ENCODE assay signal across 8 cellular contexts in the genomic region with DNA sequence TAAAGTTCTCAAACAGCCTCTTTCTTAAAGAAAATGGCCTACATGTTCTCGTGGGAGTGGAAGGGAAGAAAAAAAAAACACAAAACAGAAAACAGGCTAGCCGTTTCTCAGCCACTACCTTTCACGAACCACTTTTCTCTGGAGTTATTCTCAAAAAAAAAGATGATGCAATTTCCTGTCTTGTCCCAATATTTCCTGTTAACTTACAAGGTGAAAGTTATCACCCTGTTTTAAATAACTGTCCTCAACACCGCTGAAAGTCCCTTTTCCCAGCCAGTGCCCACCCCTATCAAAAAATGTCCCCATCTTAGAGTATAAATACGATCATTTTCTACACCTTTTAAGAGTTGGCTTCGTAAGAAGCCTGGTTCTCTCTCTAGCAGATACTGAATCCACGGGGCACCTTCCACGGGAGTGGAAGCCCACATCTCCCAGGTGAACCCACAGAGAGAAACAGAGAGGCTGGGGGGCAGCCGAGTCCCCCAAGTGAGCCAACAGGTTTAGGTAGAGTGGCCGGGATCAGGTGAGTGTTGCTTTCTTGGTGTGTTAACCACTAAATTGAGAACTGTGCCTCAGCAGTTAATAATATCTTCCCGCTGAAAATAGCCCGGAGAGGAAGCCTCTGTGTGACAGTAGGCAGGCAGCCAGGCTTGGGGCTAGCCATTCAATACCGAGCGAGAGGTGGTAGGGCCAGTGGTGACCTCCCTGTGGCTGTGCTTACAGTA. TPM values are rescaled to one million over a fixed set of nuclear protein-coding genes. Genes with fewer than 3 reads are reported as not detected.
DNase-seq lines count a peak whose midpoint lies in the region; ATAC-seq, FAIRE-seq and TF ChIP-seq lines count a peak whose summit lies in the region.

No MANE protein-coding gene starts in this region.

- peaks cover 19 to 89% of the 10 kb centered on the region in 2 experiments for H3K79me2 ChIP-seq in H1 (ENCODE audit: control insufficient read depth in 1 of 2, insufficient read depth in 2 of 2, low read length in 2 of 2)
- peaks cover 100% of the 10 kb centered on the region for H3K79me2 ChIP-seq in osteoblast (ENCODE audit: insufficient read depth, low read length)

- no peak for TF ChIP-seq EP300 in H1 (IDR thresholded peaks at IDR 0.05; ENCODE audit: borderline replicate concordance in 1 of 2, low read depth in 2 of 2, low read length in 2 of 2)

- POLR2A ChIA-PET in H1 (lab: Charles Lee; ENCODE audit: partially characterized antibody), result interaction anchor here (0.8 to 1.3 kb wide), 4 partner anchors 11 to 25 kb away, joined by 3 read pairs; no protein-coding TSS in a partner anchor

- H2AFZ ChIP-seq in H1 (ENCODE audit: low read length) (no peak overlapping the region), osteoblast (ENCODE audit: low read length) (no peak overlapping the region)

- H3K79me1 ChIP-seq in H1 (ENCODE audit: low read depth, low read length), result peaks cover 7% of the 10 kb centered on the region

- H4K20me1 ChIP-seq in H1 (replicated peaks in 1 of 2; ENCODE audit: control insufficient read depth in 1 of 2, insufficient read depth in 2 of 2, low read length in 2 of 2) (peaks cover 0 to 15% of the 10 kb centered on the region in 2 experiments), osteoblast (ENCODE audit: insufficient read depth, low read length) (peaks cover 64% of the 10 kb centered on the region)

- H3K18ac ChIP-seq in H1 (ENCODE audit: extremely low read depth, low read length), result peak overlapping the region; percentile 19; the same call in 1 of the 2 replicates

- H3K56ac ChIP-seq in H1 (replicated peaks; ENCODE audit: insufficient read length, low read depth, low read length), result no peak overlapping the region

- H3K4me2 ChIP-seq in H1 (ENCODE audit: insufficient read depth in 1 of 2, low read depth in 2 of 2, low read length in 2 of 2) (no peak overlapping the region), osteoblast (ENCODE audit: insufficient read depth, low read length) (peak overlapping the region; percentile 75)

- H2BK12ac ChIP-seq in H1 (ENCODE audit: low read depth, low read length), result no peak overlapping the region

- CTCF ChIA-PET in H1 (lab: Charles Lee; ENCODE audit: partially characterized antibody), result interaction anchor here (0.6 to 1.5 kb wide), 4 partner anchors 10 to 258 kb away, joined by 3 to 4 read pairs (median 3); no protein-coding TSS in a partner anchor

- FAIRE-seq in H1 (lab: Jason Lieb, UNC) (no peak), urothelium cell line (lab: Jason Lieb, UNC) (no peak)

- no peak overlapping the region for H3K27ac ChIP-seq in H1 (ENCODE audit: low read depth, low read length)
- H3K27ac ChIP-seq in osteoblast (ENCODE audit: low read depth, low read length), result peak overlapping the region; percentile 95

- H3K14ac ChIP-seq in H1 (ENCODE audit: insufficient read length), result no peak overlapping the region

- peak overlapping the region; percentile 44; the same call in 1 of the 2 replicates for H2BK5ac ChIP-seq in H1 (ENCODE audit: low read depth, low read length)

- H3K4ac ChIP-seq in H1 (replicated peaks; ENCODE audit: insufficient read length, low read depth, low read length), result no peak overlapping the region

- H3K9ac ChIP-seq in H1 (replicated peaks in 1 of 4; ENCODE audit: extremely low read depth in 1 of 4, low read depth in 3 of 4, low read length in 3 of 4), result no peak overlapping the region

- H3K4me1 ChIP-seq in H1 (replicated peaks in 1 of 4; ENCODE audit: control insufficient read depth in 3 of 4, insufficient read depth in 4 of 4, low read length in 3 of 4), result peaks cover 20 to 67% (median 40%) of the 10 kb centered on the region in 4 experiments
- H3K4me1 ChIP-seq in osteoblast (ENCODE audit: insufficient read depth, low read length), result peaks cover 96% of the 10 kb centered on the region
- peaks cover 29% of the 10 kb centered on the region for H3K4me1 ChIP-seq in BE2C

- H3K4me3 ChIP-seq in H1 (ENCODE audit: extremely low read depth in 1 of 4, insufficient read depth in 2 of 4, low read depth in 3 of 4, low read length in 4 of 4), result no peak overlapping the region
- H3K4me3 ChIP-seq in osteoblast (ENCODE audit: insufficient read depth, low read length), result peak overlapping the region; percentile 2
- H3K4me3 ChIP-seq in BE2C (ENCODE audit: low read depth, low read length), result no peak overlapping the region

- H2BK15ac ChIP-seq in H1 (ENCODE audit: low read length), result no peak overlapping the region

- H4K8ac ChIP-seq in H1 (ENCODE audit: extremely low read depth, insufficient read depth, low read length), result no peak overlapping the region

- no peak for TF ChIP-seq POLR2A in H1 (IDR thresholded peaks at IDR 0.05; ENCODE audit: control extremely low read depth in 1 of 2, low read depth in 2 of 2, low read length in 2 of 2)

- TF ChIP-seq RAD21 in H1 (IDR thresholded peaks at IDR 0.05 in 1 of 2, conservative IDR thresholded peaks at IDR 0.05 in 1 of 2; ENCODE audit: low read depth in 2 of 2, low read length in 2 of 2), result no peak

- H3K9me3 ChIP-seq in H1 (ENCODE audit: insufficient read depth in 2 of 2, low read depth in 1 of 2, low read length in 1 of 2) (no peaks in the 10 kb centered on the region), osteoblast (ENCODE audit: low read depth, low read length) (no peaks in the 10 kb centered on the region), BE2C (no peaks in the 10 kb centered on the region)

- H3K36me3 ChIP-seq in H1 (ENCODE audit: control insufficient read depth in 2 of 4, insufficient read depth in 4 of 4, low read length in 3 of 4) (no peaks in the 10 kb centered on the region), osteoblast (ENCODE audit: insufficient read depth, low read length) (peaks cover 60% of the 10 kb centered on the region), BE2C (peaks cover 9% of the 10 kb centered on the region; the same call in 1 of the 2 replicates)

- no peak overlapping the region for H3K23ac ChIP-seq in H1 (ENCODE audit: insufficient read length)

- H4K5ac ChIP-seq in H1 (ENCODE audit: insufficient read length, low read depth, low read length), result no peak overlapping the region

- H2AK5ac ChIP-seq in H1 (ENCODE audit: low read depth, low read length), result no peak overlapping the region

- 86% methylated on average over 14 of the region's 14 CpGs; no CpG with 5 or more reads in 1 of the 2 experiments for WGBS in H1 (ENCODE audit: extremely low coverage in 1 of 2, insufficient coverage in 1 of 2, insufficient read length in 1 of 2, insufficient replicate concordance in 2 of 2, low coverage in 1 of 2, low lambda C conversion rate in 2 of 2, missing lambda C conversion rate in 1 of 2), 2 experiments

- no peak overlapping the region for H2BK20ac ChIP-seq in H1 (ENCODE audit: low read length)

- no peak overlapping the region for H4K91ac ChIP-seq in H1 (replicated peaks; ENCODE audit: insufficient read length, low read length)

- no peak overlapping the region for H2BK120ac ChIP-seq in H1 (replicated peaks; ENCODE audit: low read depth, low read length)

- no peaks in the 10 kb centered on the region for H3K27me3 ChIP-seq in H1 (replicated peaks in 1 of 4; ENCODE audit: control insufficient read depth in 3 of 4, extremely low read depth in 1 of 4, insufficient read depth in 3 of 4, low read length in 3 of 4)
- H3K27me3 ChIP-seq in osteoblast (ENCODE audit: insufficient read depth, low read length), result no peaks in the 10 kb centered on the region
- H3K27me3 ChIP-seq in BE2C, result no peaks in the 10 kb centered on the region

- DNase-seq in OCI-M1 (lab: John Stamatoyannopoulos, UW) (peak; percentile 55), H1 (ENCODE audit: low read depth in 1 of 2, low spot score in 2 of 2) (no peak), osteoblast (ENCODE audit: insufficient read length, low spot score, missing footprints) (peak; percentile 80), NCI-H446 (lab: John Stamatoyannopoulos, UW) (no peak), urothelium cell line (ENCODE audit: low spot score) (no peak), BE2C (no peak)

- TF ChIP-seq CTCF in H1 (IDR thresholded peaks at IDR 0.05; ENCODE audit: control extremely low read depth in 1 of 3, insufficient read depth in 1 of 3, low read depth in 1 of 3, low read length in 3 of 3), result no peak
- TF ChIP-seq CTCF in osteoblast (IDR thresholded peaks at IDR 0.05; ENCODE audit: extremely low read depth, low read depth, low read length), result no peak
- no peak for TF ChIP-seq CTCF in BE2C (IDR thresholded peaks at IDR 0.05; ENCODE audit: low read depth, low read length)

- peak; percentile 68 for ATAC-seq in GM18498 (IDR thresholded peaks at IDR 0.05; ENCODE audit: unreplicated experiment)
- ATAC-seq in HG02571 (IDR thresholded peaks at IDR 0.05; ENCODE audit: unreplicated experiment), result peak; percentile 50

- no peaks in the 10 kb centered on the region for H3K23me2 ChIP-seq in H1 (ENCODE audit: low read depth, low read length)

TF ChIP-seq in H1, 55 proteins besides CTCF, POLR2A, EP300 and RAD21:
- no peak for TF ChIP-seq EZH2 (IDR thresholded peaks at IDR 0.05; ENCODE audit: low read depth, low read length, severe bottlenecking)
- no peak for TF ChIP-seq HDAC6 (IDR thresholded peaks at IDR 0.05; ENCODE audit: low read depth, low read length)
- TF ChIP-seq, protein P1, sequence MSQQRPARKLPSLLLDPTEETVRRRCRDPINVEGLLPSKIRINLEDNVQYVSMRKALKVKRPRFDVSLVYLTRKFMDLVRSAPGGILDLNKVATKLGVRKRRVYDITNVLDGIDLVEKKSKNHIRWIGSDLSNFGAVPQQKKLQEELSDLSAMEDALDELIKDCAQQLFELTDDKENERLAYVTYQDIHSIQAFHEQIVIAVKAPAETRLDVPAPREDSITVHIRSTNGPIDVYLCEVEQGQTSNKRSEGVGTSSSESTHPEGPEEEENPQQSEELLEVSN (IDR thresholded peaks at IDR 0.05), result 0 out of 2 replicates have a peak, but pooled peaks have one; percentile 39
- TF ChIP-seq CEBPB (IDR thresholded peaks at IDR 0.05; ENCODE audit: low read depth, low read length), result peak; percentile 55; the same call in 1 of the 2 replicates
TF ChIP-seq in H1: peak in this region for 2.

RNA-seq across cellular contexts. Expression of a gene that starts 15.9 kb away (rescaled TPM):
- total RNA-seq in H1 (2021; fragmentation: NEBNext Ultra II Directional; extraction: Animal tissue kit (Norgen Biotek cat#: 25700)), result 13.8 and 15.5 TPM in 2 replicates
- polyA plus RNA-seq in H1 (2011; rRNA removed), result 6.5 and 6.6 TPM in 2 replicates
- polyA plus RNA-seq in H1 (2011; cell fraction: cytosol; rRNA removed), result 6.1 TPM
- polyA plus RNA-seq in H1 (2011; cell fraction: nucleus; rRNA removed), result 9.4 TPM
- polyA plus RNA-seq in H1 (2012, experiment 1 of 2), result 3.7 to 4.5 TPM (median 4.3 TPM) in 4 replicates
- 4.8 TPM for polyA plus RNA-seq in H1 (2012, experiment 2 of 2)
- polyA plus RNA-seq in H1 (2013, experiment 1 of 2), result 12.4 TPM
- polyA plus RNA-seq in H1 (2013, experiment 2 of 2), result 12.0 TPM
- polyA minus RNA-seq in H1 (2011; rRNA and poly(A)+ RNA removed), result 10.3 and 13.5 TPM in 2 replicates
- 9.7 TPM for polyA minus RNA-seq in H1 (2011; cell fraction: cytosol; rRNA and poly(A)+ RNA removed)
- 9.4 TPM for polyA minus RNA-seq in H1 (2011; cell fraction: nucleus; rRNA and poly(A)+ RNA removed)
- 76.0 and 81.6 TPM in 2 replicates for total RNA-seq in osteoblast
- 13.7 TPM for polyA plus RNA-seq in BE2C (2012; ENCODE audit: insufficient read depth, insufficient read length, low read depth)

Comparison
In these comparisons a context has a peak if more than half of its experiments do, and no peak if none do; other contexts are left out.
1. DNase-seq: peak in OCI-M1 (single experiment) and osteoblast (single experiment); none in H1 (0 of 2), NCI-H446 (0 of 2), urothelium cell line (single experiment) and BE2C (single experiment).